9 cellular contexts compared by ENCODE assay signal in genomic region chr11:65915101-65915820, GRCh38. TPM values are rescaled to one million over a fixed set of nuclear protein-coding genes. Genes with fewer than 3 reads are reported as not detected.
DNase-seq lines count a peak whose midpoint lies in the region; ATAC-seq and TF ChIP-seq lines count a peak whose summit lies in the region.
"Had no signal": no experiment of that assay in that cellular context is flagged by ENCODE, and none has a peak within 500 bp of the region (broad histone marks: within the 10 kb centered on the region; RNA-seq: fewer than 3 reads in every experiment).

No MANE protein-coding gene starts in this region.

- DNase-seq in activated CD4-positive, alpha-beta T cell treated with anti-CD3 and anti-CD28 coated beads, Interleukin-2, amount 10 ng/mL, durations not matched to agents 24 days and 14 days: no peak
- no peak for DNase-seq in activated CD4-positive, alpha-beta T cell treated with anti-CD3 and anti-CD28 coated beads for 4 hours
- DNase-seq in left lung: no peak
- DNase-seq in tibial artery: peak in 1 of 2 donors; percentile 70
- DNase-seq in central memory CD4-positive, alpha-beta T cell: no peak
- DNase-seq: stimulated activated naive CD8-positive, alpha-beta T cell treated with anti-CD3 and anti-CD28 coated beads, Interleukin-15, Interleukin-2, amounts not matched to agents 100 U/mL and 50 U/mL, for 24 hours had no signal

- intact Hi-C loops in activated CD4-positive, alpha-beta T cell treated with anti-CD3 and anti-CD28 coated beads, Interleukin-2, amount 10 ng/mL, durations not matched to agents 24 days and 14 days (cut with micrococcal nuclease): no loop called here
- intact Hi-C loops in left lung (cut with DNase I) (no loop called here), tibial artery (cut with DNase I; ENCODE audit: low total_unique reads) (no loop called here)

- H3K4me3 ChIP-seq in left lung (no peak overlapping the region), tibial artery (peak overlapping the region in 1 of 2 donors; percentile 25)

- H3K27me3 ChIP-seq in left lung (no peaks in the 10 kb centered on the region), tibial artery (no peaks in the 10 kb centered on the region)

- TF ChIP-seq CTCF in left lung (IDR thresholded peaks at IDR 0.05): no peak
- TF ChIP-seq CTCF in tibial artery (IDR thresholded peaks at IDR 0.05): no peak

- peaks cover 14% of the 10 kb centered on the region for H3K36me3 Mint-ChIP-seq in activated CD4-positive, alpha-beta T cell treated with anti-CD3 and anti-CD28 coated beads, Interleukin-2, amount 10 ng/mL, durations not matched to agents 24 days and 14 days (ENCODE audit: low read depth)
- H3K36me3 Mint-ChIP-seq in activated T-helper 17 cell treated with anti-CD3 and anti-CD28 coated beads, Interleukin-2, amount 50 U/mL, for 72 hours (ENCODE audit: low read depth): peaks cover 16% of the 10 kb centered on the region

- H3K4me3 Mint-ChIP-seq in activated CD4-positive, alpha-beta T cell treated with anti-CD3 and anti-CD28 coated beads, Interleukin-2, amount 10 ng/mL, durations not matched to agents 24 days and 14 days: no peak overlapping the region
- H3K4me3 Mint-ChIP-seq in activated T-helper 17 cell treated with anti-CD3 and anti-CD28 coated beads, Interleukin-2, amount 50 U/mL, for 72 hours: no peak overlapping the region

- no peaks in the 10 kb centered on the region for H3K9me3 Mint-ChIP-seq in activated CD4-positive, alpha-beta T cell treated with anti-CD3 and anti-CD28 coated beads, Interleukin-2, amount 10 ng/mL, durations not matched to agents 24 days and 14 days
- H3K9me3 Mint-ChIP-seq in activated T-helper 17 cell treated with anti-CD3 and anti-CD28 coated beads, Interleukin-2, amount 50 U/mL, for 72 hours: no peaks in the 10 kb centered on the region

- H3K36me3 ChIP-seq in left lung (peaks cover 0 to 6% of the 10 kb centered on the region in 2 donors), tibial artery (no peaks in the 10 kb centered on the region)

- H3K27me3 Mint-ChIP-seq in activated CD4-positive, alpha-beta T cell treated with anti-CD3 and anti-CD28 coated beads, Interleukin-2, amount 10 ng/mL, durations not matched to agents 24 days and 14 days: peaks cover 2% of the 10 kb centered on the region
- no peaks in the 10 kb centered on the region for H3K27me3 Mint-ChIP-seq in activated T-helper 17 cell treated with anti-CD3 and anti-CD28 coated beads, Interleukin-2, amount 50 U/mL, for 72 hours

- H3K27ac ChIP-seq in left lung: peak overlapping the region; percentile 81 to 94
- peak overlapping the region; percentile 94 to 96 for H3K27ac ChIP-seq in tibial artery

- ATAC-seq in activated T-helper 17 cell treated with anti-CD3 and anti-CD28 coated beads, Interleukin-2, amount 50 U/mL, for 72 hours (replicated peaks): no peak
- ATAC-seq in left lung: no peak
- ATAC-seq in GM21737 (IDR thresholded peaks at IDR 0.05; ENCODE audit: unreplicated experiment): no peak
- no peak for ATAC-seq in HG03457 (IDR thresholded peaks at IDR 0.05; ENCODE audit: unreplicated experiment)
- ATAC-seq: stimulated activated naive CD8-positive, alpha-beta T cell treated with anti-CD3 and anti-CD28 coated beads, Interleukin-15, Interleukin-2, amounts not matched to agents 100 U/mL and 50 U/mL, for 24 hours had no signal

- peak overlapping the region; percentile 17 for H3K27ac Mint-ChIP-seq in activated CD4-positive, alpha-beta T cell treated with anti-CD3 and anti-CD28 coated beads, Interleukin-2, amount 10 ng/mL, durations not matched to agents 24 days and 14 days
- H3K27ac Mint-ChIP-seq in activated T-helper 17 cell treated with anti-CD3 and anti-CD28 coated beads, Interleukin-2, amount 50 U/mL, for 72 hours: peak overlapping the region; percentile 48

- H3K9me3 ChIP-seq in left lung (no peaks in the 10 kb centered on the region), tibial artery (no peaks in the 10 kb centered on the region)

- H3K4me1 Mint-ChIP-seq in activated CD4-positive, alpha-beta T cell treated with anti-CD3 and anti-CD28 coated beads, Interleukin-2, amount 10 ng/mL, durations not matched to agents 24 days and 14 days: peaks cover 18% of the 10 kb centered on the region
- peaks cover 14% of the 10 kb centered on the region for H3K4me1 Mint-ChIP-seq in activated T-helper 17 cell treated with anti-CD3 and anti-CD28 coated beads, Interleukin-2, amount 50 U/mL, for 72 hours

- H3K4me1 ChIP-seq in left lung (peaks cover 45 to 66% of the 10 kb centered on the region in 2 donors), tibial artery (peaks cover 14 to 67% (median 53%) of the 10 kb centered on the region in 4 donors)

RNA-seq across cellular contexts. Expression of gene C11orf68, which starts 3.6 kb away (rescaled TPM):
- 20.9 and 21.1 TPM in 2 replicates for total RNA-seq in activated CD4-positive, alpha-beta T cell treated with anti-CD3 and anti-CD28 coated beads, Interleukin-2, amount 10 ng/mL, durations not matched to agents 24 days and 14 days
- total RNA-seq in activated T-helper 17 cell treated with anti-CD3 and anti-CD28 coated beads, Interleukin-2, amount 50 U/mL, for 72 hours: 10 to 100 TPM; 20.9 to 30.1 TPM
- total RNA-seq in left lung: 10 to 100 TPM; 29.6 to 35.0 TPM

RNA-seq across cellular contexts. Expression of gene DRAP1, which starts 4.0 kb away (rescaled TPM):
- 113 and 117 TPM in 2 replicates for total RNA-seq in activated CD4-positive, alpha-beta T cell treated with anti-CD3 and anti-CD28 coated beads, Interleukin-2, amount 10 ng/mL, durations not matched to agents 24 days and 14 days
- 10 to 100 TPM; 85.3 to 94.5 TPM for total RNA-seq in activated T-helper 17 cell treated with anti-CD3 and anti-CD28 coated beads, Interleukin-2, amount 50 U/mL, for 72 hours
- 10 to 100 TPM; 61.0 to 64.5 TPM for total RNA-seq in left lung

RNA-seq across cellular contexts. Expression of gene FOSL1, which starts 15.1 kb away (rescaled TPM):
- total RNA-seq in activated CD4-positive, alpha-beta T cell treated with anti-CD3 and anti-CD28 coated beads, Interleukin-2, amount 10 ng/mL, durations not matched to agents 24 days and 14 days: 32.1 and 32.9 TPM in 2 replicates
- total RNA-seq in activated T-helper 17 cell treated with anti-CD3 and anti-CD28 coated beads, Interleukin-2, amount 50 U/mL, for 72 hours: 10 to 100 TPM; 18.7 to 24.8 TPM
- 10 to 100 TPM in 1 of 2 donors, 1 to 10 TPM in 1; 3.4 to 16.3 TPM for total RNA-seq in left lung

RNA-seq across cellular contexts. Expression of gene CCDC85B, which starts 24.8 kb away (rescaled TPM):
- 62.2 and 62.5 TPM in 2 replicates for total RNA-seq in activated CD4-positive, alpha-beta T cell treated with anti-CD3 and anti-CD28 coated beads, Interleukin-2, amount 10 ng/mL, durations not matched to agents 24 days and 14 days
- 10 to 100 TPM; 21.0 to 37.2 TPM for total RNA-seq in activated T-helper 17 cell treated with anti-CD3 and anti-CD28 coated beads, Interleukin-2, amount 50 U/mL, for 72 hours
- 10 to 100 TPM; 23.3 to 32.0 TPM for total RNA-seq in left lung

RNA-seq across cellular contexts. Expression of gene FIBP, which starts 27.0 kb away (rescaled TPM):
- total RNA-seq in activated CD4-positive, alpha-beta T cell treated with anti-CD3 and anti-CD28 coated beads, Interleukin-2, amount 10 ng/mL, durations not matched to agents 24 days and 14 days: 91.0 and 95.7 TPM in 2 replicates
- total RNA-seq in activated T-helper 17 cell treated with anti-CD3 and anti-CD28 coated beads, Interleukin-2, amount 50 U/mL, for 72 hours: 100 to 1,000 TPM in 1 of 2 donors, 10 to 100 TPM in 1; 75.8 to 102 TPM
- total RNA-seq in left lung: 10 to 100 TPM; 56.5 to 69.6 TPM
